11 cellular contexts compared by ENCODE assay signal in the genomic region with DNA sequence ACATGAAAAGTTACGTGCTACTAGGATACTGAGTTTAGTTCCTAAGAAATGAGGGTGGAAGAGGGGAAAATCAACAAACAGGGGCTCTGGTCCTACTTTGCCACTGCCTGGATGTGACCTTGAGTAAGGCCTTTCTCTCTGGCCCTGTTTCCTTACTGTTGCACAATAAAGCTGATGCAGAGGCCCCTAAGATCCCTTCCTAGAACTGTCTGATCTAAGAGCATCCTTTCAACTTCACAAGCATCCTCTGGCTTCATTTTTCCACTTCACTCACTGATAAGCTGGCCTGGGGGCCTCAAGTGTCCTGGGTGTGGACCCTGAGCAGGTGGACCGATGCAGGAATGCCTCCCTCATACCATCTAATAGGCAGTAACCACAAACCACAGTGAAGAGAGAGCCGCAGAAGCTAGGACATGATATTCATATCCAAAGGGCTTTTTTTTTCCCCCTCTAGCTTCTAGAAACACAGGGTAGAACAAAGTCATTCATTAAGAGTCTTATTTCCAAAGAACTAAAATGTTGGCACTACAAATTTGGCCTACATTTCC. TPM values are rescaled to one million over a fixed set of nuclear protein-coding genes. Genes with fewer than 3 reads are reported as not detected.
DNase-seq lines count a peak whose midpoint lies in the region; ATAC-seq and TF ChIP-seq lines count a peak whose summit lies in the region.
"Had no signal": no experiment of that assay in that cellular context is flagged by ENCODE, and none has a peak within 500 bp of the region (broad histone marks: within the 10 kb centered on the region; RNA-seq: fewer than 3 reads in every experiment).

No MANE protein-coding gene starts in this region.

- H3K4me1 ChIP-seq in HCT116 (ENCODE audit: control insufficient read depth in 1 of 2, insufficient read depth in 2 of 2, low read length in 2 of 2) (peaks cover 0 to 6% of the 10 kb centered on the region in 2 experiments; a peak in 2 of 4 replicates), sigmoid colon (peaks cover 0 to 56% (median 34%) of the 10 kb centered on the region in 4 donors)

- POLR2A ChIA-PET in HCT116 (lab: Charles Lee): no interaction called here

- DNase-seq in HCT116 (ENCODE audit: low read depth, low spot score): no peak
- peak; percentile 24 for DNase-seq in fibroblast of peridontal ligament (ENCODE audit: extremely low read depth)
- DNase-seq in sigmoid colon: no peak
- DNase-seq: activated T-cell treated with anti-CD3 and anti-CD28 coated beads, Interleukin-2, amount 50 U/mL, for 48 hours; midbrain; NCI-H2029 treated with DMSO at 0.1 percent for 48 hours had no signal

- H3K9me2 ChIP-seq in HCT116 (ENCODE audit: insufficient read depth): no peaks in the 10 kb centered on the region

- H3K36me3 ChIP-seq in HCT116 (ENCODE audit: control insufficient read depth in 1 of 2, insufficient read depth in 2 of 2, low read length in 2 of 2): peaks cover 25 to 47% of the 10 kb centered on the region in 2 experiments
- peaks cover 0 to 33% (median 3%) of the 10 kb centered on the region in 4 donors for H3K36me3 ChIP-seq in sigmoid colon

- WGBS in sigmoid colon, 2 donors: 79 to 84% methylated on average over 3 of the region's 3 CpGs

- CTCF ChIA-PET in HCT116 (lab: Charles Lee): no interaction called here

- no TSS peak for BruUV-seq in HCT116 (replicated peaks; lab: Mats Ljungman, UMichigan)

- no peak overlapping the region for H3K9ac ChIP-seq in HCT116 (ENCODE audit: low read length)

- H3K79me2 ChIP-seq in HCT116 (ENCODE audit: insufficient read depth, low read length): peaks cover 72% of the 10 kb centered on the region

- H3K4me3 ChIP-seq in HCT116 (replicated peaks in 1 of 2; ENCODE audit: low read depth in 1 of 2, low read length in 2 of 2) (no peak overlapping the region), sigmoid colon (no peak overlapping the region)
- H3K4me3 ChIP-seq: K562 had no signal

- H3K4me2 ChIP-seq in HCT116 (ENCODE audit: low read length): no peak overlapping the region

- no peak for TF ChIP-seq POLR2A in HCT116 (IDR thresholded peaks at IDR 0.05; ENCODE audit: borderline replicate concordance, extremely low read depth, insufficient read depth, insufficient read length)
- no peak for TF ChIP-seq POLR2A in sigmoid colon (IDR thresholded peaks at IDR 0.05)
- no peak for TF ChIP-seq POLR2A in GM18505 (IDR thresholded peaks at IDR 0.05; ENCODE audit: borderline replicate concordance, extremely low read depth, insufficient read depth, insufficient read length)

- peaks cover 14% of the 10 kb centered on the region for H4K20me1 ChIP-seq in HCT116 (ENCODE audit: insufficient read depth)

- H2AFZ ChIP-seq in HCT116 (ENCODE audit: low read depth, low read length, poor library complexity, severe bottlenecking): no peak overlapping the region

- ATAC-seq in HCT116 (no peak), GM18861 (IDR thresholded peaks at IDR 0.05; ENCODE audit: unreplicated experiment) (no peak), GM21447 (IDR thresholded peaks at IDR 0.05; ENCODE audit: unreplicated experiment) (no peak), GM18505 (IDR thresholded peaks at IDR 0.05; ENCODE audit: unreplicated experiment) (no peak)
- ATAC-seq: K562 had no signal

- H3K27ac ChIP-seq in HCT116 (ENCODE audit: low read depth, low read length) (no peak overlapping the region), VCaP (peak overlapping the region; percentile 80), sigmoid colon (peak overlapping the region; percentile 40 to 71 (median 56))

- TF ChIP-seq RAD21 in HCT116 (IDR thresholded peaks at IDR 0.05; ENCODE audit: low read depth): no peak

- RAD21 ChIA-PET in HCT116 (lab: Charles Lee; ENCODE audit: low non-redundant PET in 1 of 2, low total read pairs in 2 of 2, uncharacterized antibody in 2 of 2, unreplicated experiment in 2 of 2): no interaction called here

- H3K27me3 ChIP-seq in HCT116 (ENCODE audit: insufficient read depth, low read length): no peaks in the 10 kb centered on the region
- no peaks in the 10 kb centered on the region for H3K27me3 ChIP-seq in sigmoid colon

- intact Hi-C loops in HCT116 (cut with micrococcal nuclease): no loop called here
- intact Hi-C loops in sigmoid colon (cut with DNase I): no loop called here

- no peaks in the 10 kb centered on the region for H3K9me3 ChIP-seq in HCT116 (ENCODE audit: control insufficient read depth in 1 of 2, insufficient read depth in 1 of 2, low read depth in 1 of 2, low read length in 2 of 2)
- no peaks in the 10 kb centered on the region for H3K9me3 ChIP-seq in sigmoid colon

- TF ChIP-seq CTCF in HCT116 (IDR thresholded peaks at IDR 0.05 in 2 of 3, conservative IDR thresholded peaks at IDR 0.05 in 1 of 3; ENCODE audit: borderline replicate concordance in 1 of 3, insufficient read depth in 1 of 3, low read depth in 2 of 3, low read length in 2 of 3): no peak
- no peak for TF ChIP-seq CTCF in VCaP (conservative IDR thresholded peaks at IDR 0.05)
- TF ChIP-seq CTCF in sigmoid colon (IDR thresholded peaks at IDR 0.05): no peak

- no peak for TF ChIP-seq EP300 in sigmoid colon (IDR thresholded peaks at IDR 0.05)

TF ChIP-seq in HCT116, 20 proteins besides CTCF, POLR2A, EP300 and RAD21:
- no peak for TF ChIP-seq EGR1 (IDR thresholded peaks at IDR 0.05; ENCODE audit: low read depth)
- 0 out of 2 replicates have a peak, but pooled peaks have one; percentile 2 for TF ChIP-seq POLR2AphosphoS5 (IDR thresholded peaks at IDR 0.05; ENCODE audit: low read depth, low read length)
- TF ChIP-seq SP1 (IDR thresholded peaks at IDR 0.05; ENCODE audit: low read depth): no peak
- TF ChIP-seq YY1 (IDR thresholded peaks at IDR 0.05; ENCODE audit: extremely low read depth, insufficient replicate concordance, low read depth, low read length): no peak
TF ChIP-seq in HCT116: peak in this region for 1.

RNA-seq across cellular contexts. Expression of gene FKBP1A, which starts 21.5 kb away (rescaled TPM):
- total RNA-seq in HCT116 (2021; ENCODE audit: unreplicated experiment) (259 TPM), sigmoid colon (100 to 1,000 TPM in 1 of 4 donors, 10 to 100 TPM in 3; 71.7 to 118 (median 85.3) TPM)
- 302 and 317 TPM in 2 replicates for polyA plus RNA-seq in HCT116 (2012)
- 100 to 1,000 TPM; 296 to 515 (median 374) TPM for polyA plus RNA-seq in sigmoid colon

RNA-seq across cellular contexts. Expression of gene SDCBP2, which starts 42.4 kb away (rescaled TPM):
- total RNA-seq in HCT116 (2021; ENCODE audit: unreplicated experiment): 3.4 TPM
- polyA plus RNA-seq in HCT116 (2012): 3.0 and 3.9 TPM in 2 replicates
- 1 to 10 TPM; 1.1 to 3.6 (median 1.9) TPM for total RNA-seq in sigmoid colon
- 100 to 1,000 TPM; 229 to 724 (median 339) TPM for polyA plus RNA-seq in sigmoid colon
